ENCODE assay signal across 9 cellular contexts in genomic region chr2:238107525-238108422, GRCh38. TPM values are rescaled to one million over a fixed set of nuclear protein-coding genes. Genes with fewer than 3 reads are reported as not detected.
DNase-seq lines count a peak whose midpoint lies in the region; ATAC-seq and TF ChIP-seq lines count a peak whose summit lies in the region.
"Had no signal": no experiment of that assay in that cellular context is flagged by ENCODE, and none has a peak within 500 bp of the region (broad histone marks: within the 10 kb centered on the region; RNA-seq: fewer than 3 reads in every experiment).

No MANE protein-coding gene starts in this region.

- peaks cover 8% of the 10 kb centered on the region for H3K9me3 ChIP-seq in SK-N-SH

- CTCF ChIA-PET in SK-N-SH (lab: Yijun Ruan, JAX) = interaction anchor here (1.1 kb wide), 1 partner anchor 52 kb away, joined by 4 read pairs; no protein-coding TSS in a partner anchor

- DNase-seq in SK-N-SH (peak; percentile 28), posterior vena cava (ENCODE audit: low spot score) (peak; percentile 72), brain microvascular endothelial cell (no peak), iPS-NIHi7 (ENCODE audit: extremely low spot score) (no peak), KG1 (lab: John Stamatoyannopoulos, UW) (no peak)
- DNase-seq in stimulated activated CD4-positive, alpha-beta T cell treated with anti-CD3 and anti-CD28 coated beads, Interleukin-12 subunit alpha, Interleukin-12 subunit beta, amount 100 ng/mL, for 4 hours = no peak

- H3K4me3 ChIP-seq in SK-N-SH (ENCODE audit: low read depth in 2 of 2, low read length in 1 of 2) (no peak overlapping the region), brain microvascular endothelial cell (ENCODE audit: low read depth, low read length) (no peak overlapping the region)

- H3K9me2 ChIP-seq in SK-N-SH = no peaks in the 10 kb centered on the region

- H3K27ac ChIP-seq in SK-N-SH (ENCODE audit: low read depth in 2 of 2, low read length in 1 of 2) (no peak overlapping the region), brain microvascular endothelial cell (no peak overlapping the region)

- no peak for TF ChIP-seq EP300 in SK-N-SH (IDR thresholded peaks at IDR 0.05; ENCODE audit: borderline replicate concordance in 1 of 2, low read depth in 1 of 2, low read length in 1 of 2)

- intact Hi-C loops in posterior vena cava (cut with DNase I) = no loop called here

- in situ Hi-C loops in brain microvascular endothelial cell (cut with HindIII; ENCODE audit: low pct_ligation_motif_present, low sequenced_read_pairs) = no loop called here

- no peaks in the 10 kb centered on the region for H3F3A ChIP-seq in SK-N-SH (replicated peaks; ENCODE audit: insufficient read depth)

- no peak overlapping the region for H3K4me2 ChIP-seq in SK-N-SH

- H3K36me3 ChIP-seq in SK-N-SH (replicated peaks in 1 of 2; ENCODE audit: control insufficient read depth in 1 of 2, insufficient read depth in 2 of 2, low read length in 1 of 2) (no peaks in the 10 kb centered on the region), brain microvascular endothelial cell (replicated peaks) (no peaks in the 10 kb centered on the region)

- H3K79me2 ChIP-seq in SK-N-SH (ENCODE audit: insufficient read depth) = no peaks in the 10 kb centered on the region

- 91% methylated on average over 22 of the region's 28 CpGs for WGBS in SK-N-SH (ENCODE audit: low lambda C conversion rate)

- H3K4me1 ChIP-seq in SK-N-SH (ENCODE audit: control insufficient read depth in 1 of 2, insufficient read depth in 2 of 2, low read depth in 1 of 2, low read length in 1 of 2) = peaks cover 0 to 12% of the 10 kb centered on the region in 2 experiments; a peak in 1 of 4 replicates

- TF ChIP-seq CTCF in SK-N-SH (IDR thresholded peaks at IDR 0.05) (no peak), brain microvascular endothelial cell (IDR thresholded peaks at IDR 0.05; ENCODE audit: low read depth, low read length, missing control alignments) (no peak)

- no peak overlapping the region for H3K9ac ChIP-seq in SK-N-SH

- TF ChIP-seq RAD21 in SK-N-SH (IDR thresholded peaks at IDR 0.05; ENCODE audit: low read length) = no peak

- H2AFZ ChIP-seq in SK-N-SH (ENCODE audit: low read depth) = no peak overlapping the region

- POLR2A ChIA-PET in SK-N-SH (lab: Yijun Ruan, JAX) = no interaction called here

- no peaks in the 10 kb centered on the region for H3K27me3 ChIP-seq in SK-N-SH (ENCODE audit: insufficient read depth)
- H3K27me3 ChIP-seq in brain microvascular endothelial cell (replicated peaks) = no peaks in the 10 kb centered on the region

- no peaks in the 10 kb centered on the region for H4K20me1 ChIP-seq in SK-N-SH (ENCODE audit: insufficient read depth)

- ATAC-seq in GM19023 (IDR thresholded peaks at IDR 0.05; ENCODE audit: unreplicated experiment) (peak; percentile 78), HG02840 (IDR thresholded peaks at IDR 0.05; ENCODE audit: low FRiP score, unreplicated experiment) (peak; percentile 60)
- ATAC-seq: T-cell had no signal

TF ChIP-seq in SK-N-SH, 30 proteins besides CTCF, POLR2A, EP300 and RAD21:
- TF ChIP-seq, protein P1, sequence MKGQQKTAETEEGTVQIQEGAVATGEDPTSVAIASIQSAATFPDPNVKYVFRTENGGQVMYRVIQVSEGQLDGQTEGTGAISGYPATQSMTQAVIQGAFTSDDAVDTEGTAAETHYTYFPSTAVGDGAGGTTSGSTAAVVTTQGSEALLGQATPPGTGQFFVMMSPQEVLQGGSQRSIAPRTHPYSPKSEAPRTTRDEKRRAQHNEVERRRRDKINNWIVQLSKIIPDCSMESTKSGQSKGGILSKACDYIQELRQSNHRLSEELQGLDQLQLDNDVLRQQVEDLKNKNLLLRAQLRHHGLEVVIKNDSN (IDR thresholded peaks at IDR 0.05; ENCODE audit: borderline replicate concordance, low read depth) = no peak
- TF ChIP-seq GATA2 (CRISPR knock-in tag; IDR thresholded peaks at IDR 0.05) = no peak
- TF ChIP-seq EZH2phosphoT487 (IDR thresholded peaks at IDR 0.05; ENCODE audit: borderline replicate concordance, low read depth) = no peak
- no peak for TF ChIP-seq RCOR1 (IDR thresholded peaks at IDR 0.05; ENCODE audit: low read length)
- TF ChIP-seq FOXM1 (IDR thresholded peaks at IDR 0.05; ENCODE audit: low read depth) = no peak
- no peak for TF ChIP-seq TAF1 (IDR thresholded peaks at IDR 0.05; ENCODE audit: borderline replicate concordance, low read depth, low read length)
- TF ChIP-seq RXRA (IDR thresholded peaks at IDR 0.05; ENCODE audit: borderline replicate concordance, low read depth) = no peak
- TF ChIP-seq MEF2A (IDR thresholded peaks at IDR 0.05; ENCODE audit: borderline replicate concordance, low read depth) = no peak
- no peak for TF ChIP-seq JUND (IDR thresholded peaks at IDR 0.05)
- TF ChIP-seq, protein P2, sequence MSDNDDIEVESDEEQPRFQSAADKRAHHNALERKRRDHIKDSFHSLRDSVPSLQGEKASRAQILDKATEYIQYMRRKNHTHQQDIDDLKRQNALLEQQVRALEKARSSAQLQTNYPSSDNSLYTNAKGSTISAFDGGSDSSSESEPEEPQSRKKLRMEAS (IDR thresholded peaks at IDR 0.05; ENCODE audit: low read depth) = no peak
- TF ChIP-seq FOSL2 (IDR thresholded peaks at IDR 0.05; ENCODE audit: borderline replicate concordance, low read depth) = no peak
- TF ChIP-seq, protein P3, sequence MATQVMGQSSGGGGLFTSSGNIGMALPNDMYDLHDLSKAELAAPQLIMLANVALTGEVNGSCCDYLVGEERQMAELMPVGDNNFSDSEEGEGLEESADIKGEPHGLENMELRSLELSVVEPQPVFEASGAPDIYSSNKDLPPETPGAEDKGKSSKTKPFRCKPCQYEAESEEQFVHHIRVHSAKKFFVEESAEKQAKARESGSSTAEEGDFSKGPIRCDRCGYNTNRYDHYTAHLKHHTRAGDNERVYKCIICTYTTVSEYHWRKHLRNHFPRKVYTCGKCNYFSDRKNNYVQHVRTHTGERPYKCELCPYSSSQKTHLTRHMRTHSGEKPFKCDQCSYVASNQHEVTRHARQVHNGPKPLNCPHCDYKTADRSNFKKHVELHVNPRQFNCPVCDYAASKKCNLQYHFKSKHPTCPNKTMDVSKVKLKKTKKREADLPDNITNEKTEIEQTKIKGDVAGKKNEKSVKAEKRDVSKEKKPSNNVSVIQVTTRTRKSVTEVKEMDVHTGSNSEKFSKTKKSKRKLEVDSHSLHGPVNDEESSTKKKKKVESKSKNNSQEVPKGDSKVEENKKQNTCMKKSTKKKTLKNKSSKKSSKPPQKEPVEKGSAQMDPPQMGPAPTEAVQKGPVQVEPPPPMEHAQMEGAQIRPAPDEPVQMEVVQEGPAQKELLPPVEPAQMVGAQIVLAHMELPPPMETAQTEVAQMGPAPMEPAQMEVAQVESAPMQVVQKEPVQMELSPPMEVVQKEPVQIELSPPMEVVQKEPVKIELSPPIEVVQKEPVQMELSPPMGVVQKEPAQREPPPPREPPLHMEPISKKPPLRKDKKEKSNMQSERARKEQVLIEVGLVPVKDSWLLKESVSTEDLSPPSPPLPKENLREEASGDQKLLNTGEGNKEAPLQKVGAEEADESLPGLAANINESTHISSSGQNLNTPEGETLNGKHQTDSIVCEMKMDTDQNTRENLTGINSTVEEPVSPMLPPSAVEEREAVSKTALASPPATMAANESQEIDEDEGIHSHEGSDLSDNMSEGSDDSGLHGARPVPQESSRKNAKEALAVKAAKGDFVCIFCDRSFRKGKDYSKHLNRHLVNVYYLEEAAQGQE (IDR thresholded peaks at IDR 0.05; ENCODE audit: low read depth, low read length) = no peak

RNA-seq across cellular contexts. Expression of gene ESPNL, which starts 7.6 kb away (rescaled TPM):
- polyA plus RNA-seq in SK-N-SH (2012; rRNA removed) = 0.03 and 0.05 TPM in 2 replicates
- polyA plus RNA-seq in SK-N-SH (2012; cell fraction: cytosol; rRNA removed) = not detected in 2 replicates
- 0.07 and 0.08 TPM in 2 replicates for polyA plus RNA-seq in SK-N-SH (2012; cell fraction: nucleus; rRNA removed)
- total RNA-seq in posterior vena cava = 1 to 10 TPM in 1 of 2 donors, under 1 TPM in 1; 0.24 to 3.0 TPM

RNA-seq across cellular contexts. Expression of gene KLHL30, which starts 30.7 kb away (rescaled TPM):
- not detected in 2 replicates for polyA plus RNA-seq in SK-N-SH (2012; rRNA removed)
- polyA plus RNA-seq in SK-N-SH (2012; cell fraction: cytosol; rRNA removed) = not detected in 2 replicates
- not detected in 2 replicates for polyA plus RNA-seq in SK-N-SH (2012; cell fraction: nucleus; rRNA removed)
- 10 to 100 TPM in 1 of 2 donors, 1 to 10 TPM in 1; 9.6 to 10.7 TPM for total RNA-seq in posterior vena cava
- total RNA-seq: T-cell had no signal

RNA-seq across cellular contexts. Expression of gene SCLY, which starts 47.0 kb away (rescaled TPM):
- polyA plus RNA-seq in SK-N-SH (2012; rRNA removed) = 19.1 and 20.9 TPM in 2 replicates
- polyA plus RNA-seq in SK-N-SH (2012; cell fraction: cytosol; rRNA removed) = 13.0 and 17.2 TPM in 2 replicates
- polyA plus RNA-seq in SK-N-SH (2012; cell fraction: nucleus; rRNA removed) = 25.5 and 29.9 TPM in 2 replicates
- 10 to 100 TPM in 1 of 2 donors, 1 to 10 TPM in 1; 8.6 to 11.5 TPM for total RNA-seq in posterior vena cava

RNA-seq across cellular contexts. Expression of gene ERFE, which starts 51.0 kb away (rescaled TPM):
- 1.3 and 1.5 TPM in 2 replicates for polyA plus RNA-seq in SK-N-SH (2012; rRNA removed)
- polyA plus RNA-seq in SK-N-SH (2012; cell fraction: cytosol; rRNA removed) = 0.58 and 1.2 TPM in 2 replicates
- 2.6 TPM in 2 replicates for polyA plus RNA-seq in SK-N-SH (2012; cell fraction: nucleus; rRNA removed)
- total RNA-seq in posterior vena cava = 1 to 10 TPM in 1 of 2 donors, under 1 TPM in 1; 0.79 to 2.3 TPM
- total RNA-seq: T-cell had no signal

Comparison
In these comparisons a context has a peak if more than half of its experiments do, and no peak if none do; other contexts are left out.
1. DNase-seq: peak in SK-N-SH (single experiment) and posterior vena cava (single experiment); none in brain microvascular endothelial cell (single experiment), iPS-NIHi7 (single experiment), KG1 (single experiment) and stimulated activated CD4-positive, alpha-beta T cell treated with anti-CD3 and anti-CD28 coated beads, Interleukin-12 subunit alpha, Interleukin-12 subunit beta, amount 100 ng/mL, for 4 hours (single experiment).